ENCODE assay signal across 8 cellular contexts in the genomic region with DNA sequence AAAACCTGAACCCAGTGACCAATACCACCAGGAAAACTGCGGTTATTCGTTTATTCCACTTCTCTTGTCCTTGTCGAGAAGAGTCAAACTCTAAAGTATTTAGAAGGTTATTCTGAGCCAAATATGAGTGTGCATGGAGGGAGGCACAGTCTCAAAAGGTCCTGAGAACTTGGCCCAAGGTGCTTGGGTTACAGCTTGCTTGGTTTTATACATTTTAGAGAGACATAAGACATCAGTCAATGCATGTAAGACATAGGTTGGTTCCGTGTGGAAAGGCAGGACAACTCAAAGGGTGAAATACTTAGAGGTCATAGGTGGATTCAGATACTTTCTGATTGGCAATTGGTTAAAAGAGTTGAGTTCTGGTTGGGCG. TPM values are rescaled to one million over a fixed set of nuclear protein-coding genes. Genes with fewer than 3 reads are reported as not detected.
DNase-seq lines count a peak whose midpoint lies in the region; ATAC-seq and TF ChIP-seq lines count a peak whose summit lies in the region.

No MANE protein-coding gene starts in this region.

- ATAC-seq in GM19328 (IDR thresholded peaks at IDR 0.05; ENCODE audit: unreplicated experiment) = no peak

- no peak for TF ChIP-seq EP300 in neural cell (conservative IDR thresholded peaks at IDR 0.05; ENCODE audit: poor library complexity, severe bottlenecking)

- peaks cover 8% of the 10 kb centered on the region for H3K79me2 ChIP-seq in neural cell (replicated peaks; ENCODE audit: insufficient read depth, low read length)

- no peak for TF ChIP-seq RAD21 in neural cell (conservative IDR thresholded peaks at IDR 0.05)

- intact Hi-C loops in dorsolateral prefrontal cortex (cut with DNase I) = loop anchor here in 1 of 2 donors (5.0 kb wide), 2 partner anchors 54 to 159 kb away; no protein-coding TSS in a partner anchor

- DNase-seq in NB4 (ENCODE audit: low read depth) = no peak
- DNase-seq in dorsolateral prefrontal cortex = no peak
- DNase-seq in AG08395 (ENCODE audit: low spot score) = no peak
- no peak for DNase-seq in GM10248 (ENCODE audit: extremely low spot score)
- DNase-seq in stimulated activated CD4-positive, alpha-beta T cell treated with anti-CD3 and anti-CD28 coated beads, Interleukin-4, amount 100 ng/mL, for 24 hours = no peak

- H3K9me3 ChIP-seq in BLaER1 treated with 17β-estradiol and CSF1 and Interleukin-3, amounts not matched to agents 10 nM and 100 nM (replicated peaks in 1 of 11) = no peaks in the 10 kb centered on the region
- no peaks in the 10 kb centered on the region for H3K9me3 ChIP-seq in neural cell (ENCODE audit: low read length)

- peak overlapping the region; percentile 82 to 98 (median 95) for H3K27ac ChIP-seq in BLaER1 treated with 17β-estradiol and CSF1 and Interleukin-3, amounts not matched to agents 10 nM and 100 nM
- H3K27ac ChIP-seq in dorsolateral prefrontal cortex (peak overlapping the region in 53 of 59 donors; percentile 28 to 93 (median 82)), neural cell (ENCODE audit: low read length) (peak overlapping the region; percentile 79)

- no peak for TF ChIP-seq CTCF in NB4 (IDR thresholded peaks at IDR 0.05; ENCODE audit: low read depth, low read length)
- no peak for TF ChIP-seq CTCF in dorsolateral prefrontal cortex (IDR thresholded peaks at IDR 0.05 in 54 of 56, conservative IDR thresholded peaks at IDR 0.05 in 2 of 56; ENCODE audit: low read depth in 1 of 56, partially characterized antibody in 56 of 56)
- no peak for TF ChIP-seq CTCF in neural cell (IDR thresholded peaks at IDR 0.05; ENCODE audit: poor library complexity, severe bottlenecking)
- no peak for TF ChIP-seq CTCF in GM10248 (IDR thresholded peaks at IDR 0.05; ENCODE audit: control extremely low read depth, extremely low read depth, low read depth, missing control alignments)

- CTCF ChIA-PET in GM10248 (lab: Yijun Ruan, JAX) = interaction anchor here (0.9 kb wide), 1 partner anchor 30 kb away, joined by 3 read pairs; no protein-coding TSS in a partner anchor

- TF ChIP-seq POLR2A in NB4 (IDR thresholded peaks at IDR 0.05; ENCODE audit: extremely low read depth, insufficient read length) = no peak

- H3K36me3 ChIP-seq in BLaER1 treated with 17β-estradiol and CSF1 and Interleukin-3, amounts not matched to agents 10 nM and 100 nM = peaks cover 12 to 24% (median 18%) of the 10 kb centered on the region in 11 experiments; a peak in 21 of 22 replicates
- no peaks in the 10 kb centered on the region for H3K36me3 ChIP-seq in neural cell (ENCODE audit: insufficient read depth, low read length)

- H3K9me2 ChIP-seq in neural cell (ENCODE audit: insufficient read depth, low read length) = no peaks in the 10 kb centered on the region

- peak overlapping the region; percentile 81 to 95 (median 92) for H3K4me2 ChIP-seq in BLaER1 treated with 17β-estradiol and CSF1 and Interleukin-3, amounts not matched to agents 10 nM and 100 nM
- peak overlapping the region; percentile 95 for H3K4me2 ChIP-seq in neural cell (ENCODE audit: low read length)

- peaks cover 7 to 36% (median 21%) of the 10 kb centered on the region in 11 experiments; a peak in 18 of 22 replicates for H4K20me1 ChIP-seq in BLaER1 treated with 17β-estradiol and CSF1 and Interleukin-3, amounts not matched to agents 10 nM and 100 nM
- H4K20me1 ChIP-seq in neural cell (ENCODE audit: insufficient read depth) = no peaks in the 10 kb centered on the region

- no peaks in the 10 kb centered on the region for H3K27me3 ChIP-seq in BLaER1 treated with 17β-estradiol and CSF1 and Interleukin-3, amounts not matched to agents 10 nM and 100 nM
- no peaks in the 10 kb centered on the region for H3K27me3 ChIP-seq in dorsolateral prefrontal cortex
- H3K27me3 ChIP-seq in neural cell (ENCODE audit: insufficient read depth, low read depth, low read length) = no peaks in the 10 kb centered on the region

- POLR2A ChIA-PET in GM10248 (lab: Yijun Ruan, JAX) = interaction anchor here (0.5 kb wide), 1 partner anchor 1045 kb away, joined by 3 read pairs; no protein-coding TSS in a partner anchor

- peak overlapping the region; percentile 99 for H2AFZ ChIP-seq in neural cell (ENCODE audit: low read depth, low read length)

- H3K4me1 ChIP-seq in BLaER1 treated with 17β-estradiol and CSF1 and Interleukin-3, amounts not matched to agents 10 nM and 100 nM = peaks cover 19 to 27% (median 24%) of the 10 kb centered on the region in 10 experiments

- H3K9ac ChIP-seq in BLaER1 treated with 17β-estradiol and CSF1 and Interleukin-3, amounts not matched to agents 10 nM and 100 nM = peak overlapping the region; percentile 87 to 98 (median 92)
- H3K9ac ChIP-seq in neural cell (ENCODE audit: low read length) = peak overlapping the region; percentile 82

- peak overlapping the region; percentile 85 to 99 (median 97) for H3K4me3 ChIP-seq in BLaER1 treated with 17β-estradiol and CSF1 and Interleukin-3, amounts not matched to agents 10 nM and 100 nM
- H3K4me3 ChIP-seq in NB4 (ENCODE audit: low read depth, low read length) (peak overlapping the region; percentile 66), dorsolateral prefrontal cortex (peak overlapping the region; percentile 53 to 100 (median 95)), neural cell (ENCODE audit: low read length) (peak overlapping the region; percentile 98)

- no peaks in the 10 kb centered on the region for H3F3A ChIP-seq in neural cell (ENCODE audit: insufficient read depth, low read length, poor library complexity, severe bottlenecking)

TF ChIP-seq in neural cell, 6 proteins besides CTCF, POLR2A, EP300 and RAD21:
- no peak for TF ChIP-seq POLR2AphosphoS5 (IDR thresholded peaks at IDR 0.05)
- no peak for TF ChIP-seq SMC3 (conservative IDR thresholded peaks at IDR 0.05; ENCODE audit: poor library complexity)
- TF ChIP-seq TAF1 (IDR thresholded peaks at IDR 0.05; ENCODE audit: low read depth) = no peak

RNA-seq across cellular contexts. Expression of a gene that starts 0.7 kb away (rescaled TPM):
- total RNA-seq in dorsolateral prefrontal cortex = 100 to 1,000 TPM in 114 of 120 experiments, 10 to 100 TPM in 6; 87.9 to 163 (median 123) TPM
- polyA plus RNA-seq in neural cell = 73.0 and 91.0 TPM in 2 replicates
- 70.1 and 73.6 TPM in 2 replicates for polyA minus RNA-seq in neural cell
